Comparison of ENCODE assay signal across 17 cellular contexts in the genomic region with DNA sequence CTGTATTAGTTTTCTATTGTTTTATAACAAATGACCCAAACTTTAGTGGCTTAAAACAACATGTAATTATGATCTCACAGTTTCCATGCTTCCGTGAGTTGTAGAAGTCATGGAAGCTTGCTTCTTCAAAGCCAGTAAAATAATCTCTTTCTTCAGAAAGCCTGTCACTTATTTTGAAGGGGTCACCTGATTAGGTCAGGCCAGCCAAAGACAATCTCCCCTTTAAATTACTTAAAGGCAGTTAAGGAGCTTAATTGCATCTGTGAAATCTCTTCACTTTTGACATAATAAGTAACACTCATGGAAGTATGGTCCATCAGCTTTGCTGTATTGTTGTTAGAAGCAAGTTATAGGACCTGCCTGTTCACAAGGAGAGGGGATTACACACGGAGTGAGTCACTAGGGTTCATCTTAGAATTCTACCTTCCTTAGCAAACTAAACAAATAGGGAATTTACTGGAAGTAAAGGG.
DNase-seq lines count a peak whose midpoint lies in the region; ATAC-seq and TF ChIP-seq lines count a peak whose summit lies in the region.
"Had no signal": no experiment of that assay in that cellular context is flagged by ENCODE, and none has a peak within 500 bp of the region (broad histone marks: within the 10 kb centered on the region; RNA-seq: fewer than 3 reads in every experiment).

No MANE protein-coding gene starts in this region.

- no peaks in the 10 kb centered on the region for H3K9me3 Mint-ChIP-seq in GM23338
- H3K9me3 Mint-ChIP-seq: immature natural killer cell; stimulated activated memory B cell treated with anti-CD40 and anti-IgM and Interleukin-4, amounts not matched to agents 10 μg/mL and 1 μg/mL and 100 μg/mL, for 72 hours had no signal

- H3K9ac ChIP-seq in smooth muscle cell (ENCODE audit: low read depth): no peak overlapping the region
- H3K9ac ChIP-seq: GM23248 had no signal

- no peak overlapping the region for H3K4me3 Mint-ChIP-seq in GM23338
- H3K4me3 Mint-ChIP-seq: activated CD4-positive, alpha-beta T cell treated with anti-CD3 and anti-CD28 coated beads for 36 hours; immature natural killer cell; stimulated activated memory B cell treated with anti-CD40 and anti-IgM and Interleukin-4, amounts not matched to agents 10 μg/mL and 1 μg/mL and 100 μg/mL, for 72 hours had no signal

- H3K4me1 Mint-ChIP-seq in GM23338: peaks cover 35% of the 10 kb centered on the region
- H3K4me1 Mint-ChIP-seq: immature natural killer cell; stimulated activated memory B cell treated with anti-CD40 and anti-IgM and Interleukin-4, amounts not matched to agents 10 μg/mL and 1 μg/mL and 100 μg/mL, for 72 hours had no signal

- H3K36me3 Mint-ChIP-seq in GM23338 (ENCODE audit: low read depth): no peaks in the 10 kb centered on the region
- H3K36me3 Mint-ChIP-seq: immature natural killer cell; stimulated activated memory B cell treated with anti-CD40 and anti-IgM and Interleukin-4, amounts not matched to agents 10 μg/mL and 1 μg/mL and 100 μg/mL, for 72 hours had no signal

- H3K4me3 ChIP-seq in WERI-Rb-1 (ENCODE audit: low read depth, low read length) (no peak overlapping the region), fibroblast of pulmonary artery (replicated peaks; ENCODE audit: low read depth, low read length) (no peak overlapping the region), smooth muscle cell (no peak overlapping the region), GM23338 (no peak overlapping the region)
- H3K4me3 ChIP-seq: GM23248, transverse colon had no signal

- H3K9me3 ChIP-seq in WERI-Rb-1 (ENCODE audit: severe bottlenecking): no peaks in the 10 kb centered on the region
- H3K9me3 ChIP-seq in smooth muscle cell (replicated peaks; ENCODE audit: low read depth): no peaks in the 10 kb centered on the region
- H3K9me3 ChIP-seq: transverse colon had no signal

- DNase-seq in LoVo (ENCODE audit: low spot score) (peak; percentile 25), WERI-Rb-1 (peak; percentile 11), fibroblast of pulmonary artery (ENCODE audit: low read depth) (peak; percentile 31), smooth muscle cell (lab: John Stamatoyannopoulos, UW; ENCODE audit: unreplicated experiment) (no peak), GM23338 (ENCODE audit: low spot score) (no peak), pons (ENCODE audit: low spot score) (no peak)
- DNase-seq: activated CD4-positive, alpha-beta T cell treated with anti-CD3 and anti-CD28 coated beads for 36 hours; activated effector memory CD4-positive, alpha-beta T cell treated with Interleukin-2 at 50 U/mL for 16 hours; amniotic stem cell; glutamatergic neuron; GM23248; immature natural killer cell; NCI-H446 treated with DMSO at 0.1 percent for 48 hours; transverse colon had no signal

- peaks cover 5% of the 10 kb centered on the region for H3F3A ChIP-seq in smooth muscle cell (ENCODE audit: low read depth)
- H3F3A ChIP-seq in GM23338 (replicated peaks; ENCODE audit: low read depth): no peaks in the 10 kb centered on the region

- peaks cover 1% of the 10 kb centered on the region for H3K27me3 Mint-ChIP-seq in GM23338 (ENCODE audit: insufficient read depth, low read depth, poor library complexity)
- H3K27me3 Mint-ChIP-seq: activated CD4-positive, alpha-beta T cell treated with anti-CD3 and anti-CD28 coated beads for 36 hours had no signal

- H3K4me2 ChIP-seq in smooth muscle cell (no peak overlapping the region), GM23338 (no peak overlapping the region)

- no peaks in the 10 kb centered on the region for H4K20me1 ChIP-seq in smooth muscle cell (ENCODE audit: low read depth)
- no peaks in the 10 kb centered on the region for H4K20me1 ChIP-seq in GM23338 (replicated peaks; ENCODE audit: insufficient read depth)

- no peak for TF ChIP-seq CTCF in WERI-Rb-1 (IDR thresholded peaks at IDR 0.05; ENCODE audit: low read depth, low read length)
- no peak for TF ChIP-seq CTCF in fibroblast of pulmonary artery (IDR thresholded peaks at IDR 0.05; ENCODE audit: low read length, missing control alignments)
- no peak for TF ChIP-seq CTCF in smooth muscle cell (IDR thresholded peaks at IDR 0.05; ENCODE audit: borderline replicate concordance, insufficient read depth, poor library complexity, severe bottlenecking)
- TF ChIP-seq CTCF in GM23338 (conservative IDR thresholded peaks at IDR 0.05; ENCODE audit: low read depth in 2 of 2): no peak

- no peak overlapping the region for H2AFZ ChIP-seq in smooth muscle cell (ENCODE audit: low read depth)
- H2AFZ ChIP-seq in GM23338: no peak overlapping the region
- H2AFZ ChIP-seq: GM23248 had no signal

- H3K27ac ChIP-seq in WERI-Rb-1: no peak overlapping the region
- peak overlapping the region; percentile 9 for H3K27ac ChIP-seq in smooth muscle cell (ENCODE audit: low read depth)
- H3K27ac ChIP-seq in GM23338 (ENCODE audit: low read depth): no peak overlapping the region
- H3K27ac ChIP-seq: epithelial cell of prostate, GM23248, transverse colon had no signal

- peaks cover 25% of the 10 kb centered on the region for H3K4me1 ChIP-seq in smooth muscle cell (ENCODE audit: low read depth)
- peaks cover 18% of the 10 kb centered on the region for H3K4me1 ChIP-seq in GM23338 (ENCODE audit: insufficient read depth)

- H3K36me3 ChIP-seq in WERI-Rb-1 (no peaks in the 10 kb centered on the region), smooth muscle cell (ENCODE audit: low read depth) (no peaks in the 10 kb centered on the region), GM23338 (ENCODE audit: insufficient read depth) (no peaks in the 10 kb centered on the region)
- H3K36me3 ChIP-seq: transverse colon had no signal

- no peak overlapping the region for H3K27ac Mint-ChIP-seq in GM23338
- H3K27ac Mint-ChIP-seq: activated CD4-positive, alpha-beta T cell treated with anti-CD3 and anti-CD28 coated beads for 36 hours; immature natural killer cell; stimulated activated memory B cell treated with anti-CD40 and anti-IgM and Interleukin-4, amounts not matched to agents 10 μg/mL and 1 μg/mL and 100 μg/mL, for 72 hours had no signal

- no peaks in the 10 kb centered on the region for H3K27me3 ChIP-seq in WERI-Rb-1 (ENCODE audit: insufficient read depth, low read depth, severe bottlenecking)
- H3K27me3 ChIP-seq in smooth muscle cell (ENCODE audit: low read depth): no peaks in the 10 kb centered on the region
- no peaks in the 10 kb centered on the region for H3K27me3 ChIP-seq in GM23338 (ENCODE audit: insufficient read depth)
- H3K27me3 ChIP-seq: transverse colon had no signal

- 0 out of 2 replicates have a peak, but pooled peaks cover 3% of the 10 kb centered on the region for H3K9me2 ChIP-seq in GM23338 (ENCODE audit: insufficient read depth)

- H3K79me2 ChIP-seq in smooth muscle cell (ENCODE audit: low read depth) (no peaks in the 10 kb centered on the region), GM23338 (replicated peaks; ENCODE audit: insufficient read depth) (no peaks in the 10 kb centered on the region)

- 56% methylated on average over 2 of the region's 2 CpGs for WGBS in smooth muscle cell (ENCODE audit: low lambda C conversion rate)

- no peak for ATAC-seq in GM23338
- ATAC-seq in GM21825 (IDR thresholded peaks at IDR 0.05; ENCODE audit: unreplicated experiment): no peak
- ATAC-seq: activated CD4-positive, alpha-beta T cell treated with anti-CD3 and anti-CD28 coated beads for 36 hours; stimulated activated memory B cell treated with anti-CD40 and anti-IgM and Interleukin-4, amounts not matched to agents 10 μg/mL and 1 μg/mL and 100 μg/mL, for 72 hours had no signal

TF ChIP-seq in GM23338, 12 proteins besides CTCF, POLR2A, EP300 and RAD21 (continues in another document):
- TF ChIP-seq CREB1 (CRISPR knock-in tag; IDR thresholded peaks at IDR 0.05; ENCODE audit: low read depth) (no peak), JUNB (IDR thresholded peaks at IDR 0.05; ENCODE audit: unreplicated experiment) (no peak), NANOG (IDR thresholded peaks at IDR 0.05; ENCODE audit: borderline replicate concordance) (no peak), ZNF331 (CRISPR knock-in tag; IDR thresholded peaks at IDR 0.05; ENCODE audit: low read depth) (no peak), REST (IDR thresholded peaks at IDR 0.05; ENCODE audit: unreplicated experiment) (no peak), ZNF114 (CRISPR knock-in tag; IDR thresholded peaks at IDR 0.05) (no peak)

Comparison
In these comparisons a context has a peak if more than half of its experiments do, and no peak if none do; other contexts are left out.
1. DNase-seq: peak in LoVo (single experiment), WERI-Rb-1 (single experiment) and fibroblast of pulmonary artery (single experiment); none in smooth muscle cell (single experiment), GM23338 (single experiment) and pons (single experiment).